In genomic region chr19:38647368-38647965, GRCh38 we compare ENCODE assay signal across 8 cellular contexts. TPM values are rescaled to one million over a fixed set of nuclear protein-coding genes. Genes with fewer than 3 reads are reported as not detected.
A peak's percentile ranks its signal among the peaks of the same experiment; 100 is the strongest.
DNase-seq lines count a peak whose midpoint lies in the region; ATAC-seq, FAIRE-seq and TF ChIP-seq lines count a peak whose summit lies in the region.

Gene ACTN4, plus strand, starts transcription at chr19:38647649. Its CDS starts 97 bp downstream, at chr19:38647746.

- H3K27me3 ChIP-seq in OCI-LY1 (ENCODE audit: insufficient read depth, low read length): no peaks in the 10 kb centered on the region
- no peaks in the 10 kb centered on the region for H3K27me3 ChIP-seq in endothelial cell of umbilical vein (ENCODE audit: control insufficient read depth in 2 of 2, insufficient read depth in 2 of 2, low read length in 2 of 2)

- no peaks in the 10 kb centered on the region for H3K36me3 ChIP-seq in OCI-LY1 (ENCODE audit: insufficient read depth, low read length)
- H3K36me3 ChIP-seq in endothelial cell of umbilical vein (ENCODE audit: control insufficient read depth in 2 of 2, extremely low read depth in 1 of 2, insufficient read depth in 2 of 2, low read length in 2 of 2): no peaks in the 10 kb centered on the region

- no peaks in the 10 kb centered on the region for H3K9me3 ChIP-seq in OCI-LY1 (ENCODE audit: low read length)
- H3K9me3 ChIP-seq in endothelial cell of umbilical vein (replicated peaks; ENCODE audit: control insufficient read depth, insufficient read depth, low read length): no peaks in the 10 kb centered on the region

- DNase-seq in DMS 273 (lab: John Stamatoyannopoulos, UW; ENCODE audit: unreplicated experiment) (peak; percentile 99), HuH-7 (ENCODE audit: low spot score) (peak; percentile 98), activated T-cell treated with anti-CD3 and anti-CD28 coated beads for 1 hour (ENCODE audit: low read depth) (peak; percentile 100), endothelial cell of umbilical vein (ENCODE audit: low read depth, low spot score) (peak; percentile 98), middle frontal gyrus (ENCODE audit: extremely low spot score, low spot score) (peak; percentile 97)
- DNase-seq in stimulated activated CD8-positive, alpha-beta memory T cell treated with anti-CD3 and anti-CD28 coated beads, Interleukin-2, amount 100 ng/mL, for 1 hour (ENCODE audit: low read depth in 2 of 2): peak; percentile 100

- no peak within 1 kb of the TSS for H3K27ac ChIP-seq in OCI-LY1 (ENCODE audit: low read depth, low read length, poor library complexity, severe bottlenecking)
- peak within 1 kb of the TSS; percentile 70 for H3K27ac ChIP-seq in endothelial cell of umbilical vein (ENCODE audit: insufficient read depth, low read depth, low read length)

- no peak for TF ChIP-seq CTCF in OCI-LY1 (IDR thresholded peaks at IDR 0.05; ENCODE audit: low read length)
- TF ChIP-seq CTCF in endothelial cell of umbilical vein (IDR thresholded peaks at IDR 0.05; ENCODE audit: extremely low read depth in 1 of 2, insufficient read depth in 1 of 2, low read depth in 1 of 2, low read length in 2 of 2): no peak

- TF ChIP-seq POLR2A in endothelial cell of umbilical vein (IDR thresholded peaks at IDR 0.05; ENCODE audit: low read depth, low read length): peak; percentile 97

- no TSS peak for BruUV-seq in endothelial cell of umbilical vein (replicated peaks; lab: Mats Ljungman, UMichigan)

- H3K4me1 ChIP-seq in OCI-LY1 (ENCODE audit: insufficient read depth, low read length, severe bottlenecking) (peaks cover 45% of the 10 kb centered on the region), endothelial cell of umbilical vein (ENCODE audit: control insufficient read depth, extremely low read depth, insufficient read depth, low read length) (peaks cover 28% of the 10 kb centered on the region)

- intact Hi-C loops in endothelial cell of umbilical vein (cut with micrococcal nuclease): loop anchor here (1.0 to 10.0 kb wide), 3 partner anchors 19 to 207 kb away; no protein-coding TSS in a partner anchor

- H3K9ac ChIP-seq in OCI-LY1 (ENCODE audit: low read length) (peak within 1 kb of the TSS; percentile 96), endothelial cell of umbilical vein (replicated peaks; ENCODE audit: extremely low read depth, insufficient read depth, low read length) (peak within 1 kb of the TSS; percentile 92)

- peak; percentile 91 for FAIRE-seq in endothelial cell of umbilical vein (lab: Jason Lieb, UNC)

- peak within 1 kb of the TSS; percentile 97 for H3K4me3 ChIP-seq in OCI-LY1 (ENCODE audit: low read depth, low read length, poor library complexity, severe bottlenecking)
- H3K4me3 ChIP-seq in endothelial cell of umbilical vein (replicated peaks in 1 of 3; ENCODE audit: insufficient read depth in 1 of 3, low read depth in 1 of 3, low read length in 3 of 3): peak within 1 kb of the TSS; percentile 96 to 99 (median 98)

- H3K9me2 ChIP-seq in OCI-LY1 (ENCODE audit: low read depth, low read length): no peaks in the 10 kb centered on the region

- peak within 1 kb of the TSS; percentile 97 for H3K4me2 ChIP-seq in OCI-LY1 (ENCODE audit: low read length)
- peak within 1 kb of the TSS; percentile 61 for H3K4me2 ChIP-seq in endothelial cell of umbilical vein (ENCODE audit: insufficient read depth, low read length)

- 0 out of 2 replicates have a peak within 1 kb of the TSS, but pooled peaks have one; percentile 90 for H2AFZ ChIP-seq in OCI-LY1 (ENCODE audit: low read length)
- H2AFZ ChIP-seq in endothelial cell of umbilical vein (ENCODE audit: low read depth, low read length): no peak within 1 kb of the TSS

- POLR2A ChIA-PET in endothelial cell of umbilical vein (lab: Charles Lee): interaction anchor here (0.6 to 3.0 kb wide), 9 partner anchors 11 to 202 kb away, joined by 3 to 28 read pairs (median 7); partner anchors contain the start of genes EIF3K and MAP4K1

- no peaks in the 10 kb centered on the region for H3K9me1 ChIP-seq in endothelial cell of umbilical vein (replicated peaks; ENCODE audit: control insufficient read depth, extremely low read depth, insufficient read depth, low read length)

- dilution Hi-C loops in endothelial cell of umbilical vein (cut with MboI; ENCODE audit: extremely low pct_ligation_motif_present, low sequenced_read_pairs): no loop called here

- H4K20me1 ChIP-seq in OCI-LY1 (ENCODE audit: insufficient read depth, low read length) (no peaks in the 10 kb centered on the region), endothelial cell of umbilical vein (replicated peaks; ENCODE audit: control insufficient read depth, extremely low read depth, insufficient read depth, low read length) (no peaks in the 10 kb centered on the region)

- H3K79me2 ChIP-seq in OCI-LY1 (ENCODE audit: insufficient read depth, low read length): peaks cover 49% of the 10 kb centered on the region
- H3K79me2 ChIP-seq in endothelial cell of umbilical vein (ENCODE audit: control insufficient read depth, insufficient read depth, low read length): peaks cover 50% of the 10 kb centered on the region

- CTCF ChIA-PET in endothelial cell of umbilical vein (lab: Charles Lee): interaction anchor here (0.6 to 5.0 kb wide), 12 partner anchors 9 to 283 kb away, joined by 3 to 57 read pairs (median 5); partner anchors contain the start of genes EIF3K, MRPS12 and SARS2

- no peaks in the 10 kb centered on the region for H3F3A ChIP-seq in OCI-LY1 (ENCODE audit: insufficient read depth, low read length)

- peak; percentile 79 for ATAC-seq in GM21515 (IDR thresholded peaks at IDR 0.05; ENCODE audit: unreplicated experiment)

TF ChIP-seq in endothelial cell of umbilical vein, 7 proteins besides CTCF, POLR2A, EP300 and RAD21:
- TF ChIP-seq MAX (IDR thresholded peaks at IDR 0.05; ENCODE audit: insufficient read depth, insufficient read length) (no peak), JUN (IDR thresholded peaks at IDR 0.05; ENCODE audit: borderline replicate concordance, insufficient read depth, insufficient read length, low read depth) (peak; percentile 14), GATA2 (IDR thresholded peaks at IDR 0.05; ENCODE audit: insufficient read depth, insufficient read length, low read depth, low read length) (no peak), POLR2AphosphoS5 (IDR thresholded peaks at IDR 0.05; ENCODE audit: insufficient read depth, low read depth, low read length) (peak; percentile 99), FOS (IDR thresholded peaks at IDR 0.05; ENCODE audit: borderline replicate concordance, insufficient read depth, low read length) (peak; percentile 73), MYC (IDR thresholded peaks at IDR 0.05; ENCODE audit: low read depth, low read length) (no peak), EZH2 (IDR thresholded peaks at IDR 0.05; ENCODE audit: borderline replicate concordance, low read depth, low read length, severe bottlenecking) (no peak)

RNA-seq across cellular contexts. Expression of gene ACTN4, which starts in this region (rescaled TPM):
- total RNA-seq in endothelial cell of umbilical vein: 693 and 748 TPM in 2 replicates
- 313 and 329 TPM in 2 replicates for polyA plus RNA-seq in endothelial cell of umbilical vein
- polyA plus RNA-seq in endothelial cell of umbilical vein (2011; cell fraction: cytosol; rRNA removed): 293 and 306 TPM in 2 replicates
- 829 and 939 TPM in 2 replicates for polyA plus RNA-seq in endothelial cell of umbilical vein (2011; cell fraction: nucleus; rRNA removed)
- polyA plus RNA-seq in endothelial cell of umbilical vein (2012): 615 and 712 TPM in 2 replicates
- 461 and 482 TPM in 2 replicates for polyA minus RNA-seq in endothelial cell of umbilical vein
- polyA minus RNA-seq in endothelial cell of umbilical vein (2011; cell fraction: cytosol; rRNA and poly(A)+ RNA removed): 78.8 TPM
- polyA minus RNA-seq in endothelial cell of umbilical vein (2011; cell fraction: nucleus; rRNA and poly(A)+ RNA removed): 238 and 273 TPM in 2 replicates
